Comparison of ENCODE assay signal across 24 cellular contexts in the genomic region with DNA sequence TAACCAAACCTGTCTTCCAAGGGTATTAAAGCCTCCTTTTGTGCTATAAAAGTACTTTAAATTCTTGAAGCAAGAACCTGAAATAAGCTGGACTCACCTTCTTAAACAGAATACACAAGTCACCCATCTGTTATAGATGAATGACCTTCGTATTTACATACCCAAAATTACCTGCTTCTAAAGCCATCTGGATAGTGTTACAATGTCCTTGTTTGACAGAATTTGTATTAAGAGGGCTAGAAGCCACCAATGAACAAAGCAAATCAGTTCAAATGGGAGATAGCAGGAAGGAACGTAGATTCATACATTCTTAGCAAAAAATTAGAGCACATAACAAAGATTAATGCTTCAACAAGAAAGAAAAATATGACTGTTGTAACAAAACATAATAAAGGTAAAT. TPM values are rescaled to one million over a fixed set of nuclear protein-coding genes. Genes with fewer than 3 reads are reported as not detected.
DNase-seq lines count a peak whose midpoint lies in the region; ATAC-seq and TF ChIP-seq lines count a peak whose summit lies in the region.
"Had no signal": no experiment of that assay in that cellular context is flagged by ENCODE, and none has a peak within 500 bp of the region (broad histone marks: within the 10 kb centered on the region; RNA-seq: fewer than 3 reads in every experiment).

No MANE protein-coding gene starts in this region.

- H3K9ac ChIP-seq in PC-3 (ENCODE audit: low read length): no peak overlapping the region
- H3K9ac ChIP-seq in neural cell (ENCODE audit: low read length): no peak overlapping the region
- H3K9ac ChIP-seq: BLaER1 treated with 17β-estradiol and CSF1 and Interleukin-3, amounts not matched to agents 10 nM and 100 nM; GM23248 had no signal

- TF ChIP-seq EP300 in neural cell (conservative IDR thresholded peaks at IDR 0.05; ENCODE audit: poor library complexity, severe bottlenecking): no peak

- no TSS peak for BruUV-seq in PC-3 (replicated peaks; lab: Mats Ljungman, UMichigan)

- H3K9me3 ChIP-seq in PC-3 (ENCODE audit: low read length) (no peaks in the 10 kb centered on the region), neural cell (ENCODE audit: low read length) (no peaks in the 10 kb centered on the region)
- H3K9me3 ChIP-seq: A549, BE2C had no signal

- TF ChIP-seq RAD21 in neural cell (conservative IDR thresholded peaks at IDR 0.05): no peak

- no peak overlapping the region for H3K4me3 ChIP-seq in PC-3 (ENCODE audit: low read length)
- H3K4me3 ChIP-seq in neural cell (ENCODE audit: low read length): no peak overlapping the region
- H3K4me3 ChIP-seq: A549; BLaER1 treated with 17β-estradiol and CSF1 and Interleukin-3, amounts not matched to agents 10 nM and 100 nM; GM12878; GM23248 had no signal

- ATAC-seq in PC-3 (no peak), HG03135 (IDR thresholded peaks at IDR 0.05; ENCODE audit: unreplicated experiment) (no peak)
- ATAC-seq: A549, GM12878 had no signal

- H3K4me2 ChIP-seq in PC-3 (ENCODE audit: low read length) (0 out of 2 replicates have a peak overlapping the region, but pooled peaks have one; percentile 4), neural cell (ENCODE audit: low read length) (no peak overlapping the region)
- H3K4me2 ChIP-seq: A549; BLaER1 treated with 17β-estradiol and CSF1 and Interleukin-3, amounts not matched to agents 10 nM and 100 nM had no signal

- H2AFZ ChIP-seq in PC-3 (ENCODE audit: low read length): no peak overlapping the region
- H2AFZ ChIP-seq in neural cell (ENCODE audit: low read depth, low read length): no peak overlapping the region
- H2AFZ ChIP-seq: GM23248 had no signal

- POLR2A ChIA-PET in PC-3 (lab: Charles Lee; ENCODE audit: unreplicated experiment): no interaction called here

- TF ChIP-seq CTCF in PC-3 (conservative IDR thresholded peaks at IDR 0.05; ENCODE audit: low read depth, low read length) (no peak), neural cell (IDR thresholded peaks at IDR 0.05; ENCODE audit: poor library complexity, severe bottlenecking) (no peak)

- H3K4me1 ChIP-seq in PC-3 (ENCODE audit: insufficient read depth, low read length): peaks cover 21% of the 10 kb centered on the region
- H3K4me1 ChIP-seq: A549; BLaER1 treated with 17β-estradiol and CSF1 and Interleukin-3, amounts not matched to agents 10 nM and 100 nM had no signal

- H3K9me2 ChIP-seq in PC-3 (replicated peaks; ENCODE audit: low read length) (no peaks in the 10 kb centered on the region), neural cell (ENCODE audit: insufficient read depth, low read length) (no peaks in the 10 kb centered on the region)

- H4K20me1 ChIP-seq in PC-3 (ENCODE audit: low read length): no peaks in the 10 kb centered on the region
- H4K20me1 ChIP-seq in neural cell (ENCODE audit: insufficient read depth): no peaks in the 10 kb centered on the region
- H4K20me1 ChIP-seq: BLaER1 treated with 17β-estradiol and CSF1 and Interleukin-3, amounts not matched to agents 10 nM and 100 nM had no signal

- no peaks in the 10 kb centered on the region for H3K36me3 ChIP-seq in PC-3 (ENCODE audit: low read depth, low read length)
- no peaks in the 10 kb centered on the region for H3K36me3 ChIP-seq in neural cell (ENCODE audit: insufficient read depth, low read length)
- H3K36me3 ChIP-seq: BE2C; BLaER1 treated with 17β-estradiol and CSF1 and Interleukin-3, amounts not matched to agents 10 nM and 100 nM had no signal

- H3K27ac ChIP-seq in PC-3 (ENCODE audit: low read length): no peak overlapping the region
- peak overlapping the region; percentile 63 for H3K27ac ChIP-seq in neural cell (ENCODE audit: low read length)
- H3K27ac ChIP-seq: A549; BLaER1 treated with 17β-estradiol and CSF1 and Interleukin-3, amounts not matched to agents 10 nM and 100 nM; GM23248 had no signal

- H3K27me3 ChIP-seq in PC-3 (ENCODE audit: low read length) (no peaks in the 10 kb centered on the region), neural cell (ENCODE audit: insufficient read depth, low read depth, low read length) (no peaks in the 10 kb centered on the region)
- H3K27me3 ChIP-seq: BE2C; BLaER1 treated with 17β-estradiol and CSF1 and Interleukin-3, amounts not matched to agents 10 nM and 100 nM had no signal

- H3F3A ChIP-seq in PC-3 (ENCODE audit: low read length, unreplicated experiment) (no peaks in the 10 kb centered on the region), neural cell (ENCODE audit: insufficient read depth, low read length, poor library complexity, severe bottlenecking) (no peaks in the 10 kb centered on the region)

- H3K79me2 ChIP-seq in PC-3 (ENCODE audit: low read length) (no peaks in the 10 kb centered on the region), neural cell (replicated peaks; ENCODE audit: insufficient read depth, low read length) (no peaks in the 10 kb centered on the region)

- intact Hi-C loops in PC-3 (cut with micrococcal nuclease): no loop called here

- CTCF ChIA-PET in PC-3 (lab: Charles Lee): no interaction called here

- DNase-seq in NCI-H748 (lab: John Stamatoyannopoulos, UW; ENCODE audit: unreplicated experiment) (peak; percentile 23), NCI-H748 treated with DMSO at 0.1 percent for 48 hours (lab: John Stamatoyannopoulos, UW) (no peak), NCI-H69 (lab: John Stamatoyannopoulos, UW) (peak; percentile 82), PC-3 (peak; percentile 61), hippocampal formation (lab: John Stamatoyannopoulos, UW) (no peak), NCI-H446 treated with DMSO at 0.1 percent for 48 hours (lab: John Stamatoyannopoulos, UW) (no peak)
- DNase-seq: 8988T; ACHN; AML-193; BE2C; CD4-positive, alpha-beta T cell; CD8-positive, alpha-beta memory T cell; DMS 273 treated with DMSO at 0.1 percent for 48 hours; DMS79; EL; GDM1; GM23248; H7; HCEC 1CT had no signal

TF ChIP-seq in neural cell, 6 proteins besides CTCF, POLR2A, EP300 and RAD21:
- TF ChIP-seq, protein P1, sequence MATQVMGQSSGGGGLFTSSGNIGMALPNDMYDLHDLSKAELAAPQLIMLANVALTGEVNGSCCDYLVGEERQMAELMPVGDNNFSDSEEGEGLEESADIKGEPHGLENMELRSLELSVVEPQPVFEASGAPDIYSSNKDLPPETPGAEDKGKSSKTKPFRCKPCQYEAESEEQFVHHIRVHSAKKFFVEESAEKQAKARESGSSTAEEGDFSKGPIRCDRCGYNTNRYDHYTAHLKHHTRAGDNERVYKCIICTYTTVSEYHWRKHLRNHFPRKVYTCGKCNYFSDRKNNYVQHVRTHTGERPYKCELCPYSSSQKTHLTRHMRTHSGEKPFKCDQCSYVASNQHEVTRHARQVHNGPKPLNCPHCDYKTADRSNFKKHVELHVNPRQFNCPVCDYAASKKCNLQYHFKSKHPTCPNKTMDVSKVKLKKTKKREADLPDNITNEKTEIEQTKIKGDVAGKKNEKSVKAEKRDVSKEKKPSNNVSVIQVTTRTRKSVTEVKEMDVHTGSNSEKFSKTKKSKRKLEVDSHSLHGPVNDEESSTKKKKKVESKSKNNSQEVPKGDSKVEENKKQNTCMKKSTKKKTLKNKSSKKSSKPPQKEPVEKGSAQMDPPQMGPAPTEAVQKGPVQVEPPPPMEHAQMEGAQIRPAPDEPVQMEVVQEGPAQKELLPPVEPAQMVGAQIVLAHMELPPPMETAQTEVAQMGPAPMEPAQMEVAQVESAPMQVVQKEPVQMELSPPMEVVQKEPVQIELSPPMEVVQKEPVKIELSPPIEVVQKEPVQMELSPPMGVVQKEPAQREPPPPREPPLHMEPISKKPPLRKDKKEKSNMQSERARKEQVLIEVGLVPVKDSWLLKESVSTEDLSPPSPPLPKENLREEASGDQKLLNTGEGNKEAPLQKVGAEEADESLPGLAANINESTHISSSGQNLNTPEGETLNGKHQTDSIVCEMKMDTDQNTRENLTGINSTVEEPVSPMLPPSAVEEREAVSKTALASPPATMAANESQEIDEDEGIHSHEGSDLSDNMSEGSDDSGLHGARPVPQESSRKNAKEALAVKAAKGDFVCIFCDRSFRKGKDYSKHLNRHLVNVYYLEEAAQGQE (IDR thresholded peaks at IDR 0.05; ENCODE audit: borderline replicate concordance): no peak
- no peak for TF ChIP-seq TAF1 (IDR thresholded peaks at IDR 0.05; ENCODE audit: low read depth)
- TF ChIP-seq POLR2AphosphoS5 (IDR thresholded peaks at IDR 0.05): no peak
- TF ChIP-seq SMC3 (conservative IDR thresholded peaks at IDR 0.05; ENCODE audit: poor library complexity): no peak
- no peak for TF ChIP-seq EZH2 (IDR thresholded peaks at IDR 0.05; ENCODE audit: borderline replicate concordance, insufficient read depth, low read length, poor library complexity, severe bottlenecking)
- no peak for TF ChIP-seq MXI1 (conservative IDR thresholded peaks at IDR 0.05; ENCODE audit: poor library complexity, severe bottlenecking)

RNA-seq across cellular contexts. Expression of a gene that starts 33.7 kb away (rescaled TPM):
- total RNA-seq in PC-3 (2014; rRNA removed): 6.0 and 10.1 TPM in 2 replicates
- 20.8 and 23.6 TPM in 2 replicates for polyA plus RNA-seq in neural cell
- polyA minus RNA-seq in neural cell: 375 and 378 TPM in 2 replicates
- total RNA-seq: GM23248 had no signal
- polyA plus RNA-seq: GM23248 had no signal

Comparison
In these comparisons a context has a peak if more than half of its experiments do, and no peak if none do; other contexts are left out.
1. DNase-seq: peak in NCI-H748 (single experiment), NCI-H69 (single experiment) and PC-3 (single experiment); none in NCI-H748 treated with DMSO at 0.1 percent for 48 hours (single experiment), hippocampal formation (0 of 2) and NCI-H446 treated with DMSO at 0.1 percent for 48 hours (single experiment).